ENCODE assay signal across 8 cellular contexts in genomic region chr2:218981390-218982311, GRCh38. TPM values are rescaled to one million over a fixed set of nuclear protein-coding genes. Genes with fewer than 3 reads are reported as not detected.
DNase-seq lines count a peak whose midpoint lies in the region; ATAC-seq, FAIRE-seq and TF ChIP-seq lines count a peak whose summit lies in the region.

No MANE protein-coding gene starts in this region.

- BruUV-seq in K562 (replicated peaks; lab: Mats Ljungman, UMichigan): no TSS peak

- DNase-seq in COLO668 (lab: John Stamatoyannopoulos, UW; ENCODE audit: unreplicated experiment): peak; percentile 85
- DNase-seq in MV-4-11 (lab: John Stamatoyannopoulos, UW): peak; percentile 70
- no peak for DNase-seq in K562 (ENCODE audit: extremely low read depth in 1 of 4, low spot score in 3 of 4)
- DNase-seq in mucosa of descending colon: peak in 2 of 3 donors; percentile 49 to 53
- DNase-seq in Ammon's horn (ENCODE audit: low spot score): no peak
- no peak for DNase-seq in RKO (ENCODE audit: low spot score)
- no peak for DNase-seq in urothelium cell line (ENCODE audit: low spot score)

- intact Hi-C loops in K562 (cut with micrococcal nuclease): no loop called here
- intact Hi-C loops in mucosa of descending colon (cut with DNase I, micrococcal nuclease): no loop called here

- H3K4me3 ChIP-seq in K562 (no peak overlapping the region), mucosa of descending colon (no peak overlapping the region)

- no peaks in the 10 kb centered on the region for H3K9me1 ChIP-seq in K562 (ENCODE audit: control insufficient read depth, insufficient read depth, low read length)

- TF ChIP-seq RAD21 in K562 (CRISPR knock-in tag; conservative IDR thresholded peaks at IDR 0.05 in 1 of 2, IDR thresholded peaks at IDR 0.05 in 1 of 2): no peak

- no peaks in the 10 kb centered on the region for H3K9me3 ChIP-seq in K562 (replicated peaks; ENCODE audit: control insufficient read depth, insufficient read depth, low read depth, low read length)
- no peaks in the 10 kb centered on the region for H3K9me3 ChIP-seq in mucosa of descending colon

- peaks cover 0 to 22% of the 10 kb centered on the region in 2 experiments; a peak in 2 of 5 replicates for H3K27me3 ChIP-seq in K562 (ENCODE audit: control insufficient read depth in 2 of 2, insufficient read depth in 2 of 2, low read length in 2 of 2)

- H2AFZ ChIP-seq in K562 (ENCODE audit: low read depth, low read length): no peak overlapping the region

- no peak for TF ChIP-seq POLR2A in K562 (conservative IDR thresholded peaks at IDR 0.05)

- H3K36me3 ChIP-seq in K562 (ENCODE audit: control insufficient read depth, insufficient read depth, low read length) (no peaks in the 10 kb centered on the region), mucosa of descending colon (ENCODE audit: low read depth) (no peaks in the 10 kb centered on the region)

- FAIRE-seq in K562 (lab: Jason Lieb, UNC): no peak
- FAIRE-seq in urothelium cell line (lab: Jason Lieb, UNC): no peak

- ATAC-seq in K562 (no peak), mucosa of descending colon (peak; percentile 62), GM21576 (IDR thresholded peaks at IDR 0.05; ENCODE audit: unreplicated experiment) (no peak)

- TF ChIP-seq CTCF in K562 (IDR thresholded peaks at IDR 0.05 in 2 of 3, conservative IDR thresholded peaks at IDR 0.05 in 1 of 3; ENCODE audit: insufficient read depth in 2 of 3, low read depth in 1 of 3, low read length in 3 of 3) (no peak), mucosa of descending colon (IDR thresholded peaks at IDR 0.05) (no peak)

- CTCF ChIA-PET in K562 (lab: Yijun Ruan, JAX; ENCODE audit: low intra/inter-chr PET ratio): interaction anchor here (0.6 kb wide), 1 partner anchor 793 kb away, joined by 4 read pairs; no protein-coding TSS in a partner anchor

- peaks cover 3 to 23% of the 10 kb centered on the region in 2 experiments; a peak in 3 of 5 replicates for H3K4me1 ChIP-seq in K562 (replicated peaks in 1 of 2; ENCODE audit: control insufficient read depth in 2 of 2, insufficient read depth in 2 of 2, low read length in 2 of 2)
- peaks cover 23% of the 10 kb centered on the region for H3K4me1 ChIP-seq in mucosa of descending colon (ENCODE audit: low read depth)

- in situ Hi-C loops in K562 (cut with MboI): no loop called here

- no peak overlapping the region for H3K27ac ChIP-seq in K562 (ENCODE audit: extremely low read depth, low read depth, low read length)

- H3K79me2 ChIP-seq in K562 (ENCODE audit: control insufficient read depth, insufficient read depth, low read length): no peaks in the 10 kb centered on the region

- TF ChIP-seq EP300 in K562 (IDR thresholded peaks at IDR 0.05; ENCODE audit: low read length): no peak

- POLR2A ChIA-PET in K562 (lab: Yijun Ruan, JAX): no interaction called here

- H3K9ac ChIP-seq in K562 (ENCODE audit: insufficient read depth in 1 of 2, low read depth in 2 of 2, low read length in 2 of 2): no peak overlapping the region

- H3K4me2 ChIP-seq in K562 (ENCODE audit: insufficient read depth, low read length): no peak overlapping the region

- WGBS in K562 (ENCODE audit: insufficient coverage, low coverage, missing lambda C conversion rate): 70% methylated on average over 9 of the region's 98 CpGs

- H4K20me1 ChIP-seq in K562 (replicated peaks; ENCODE audit: control insufficient read depth, insufficient read depth, low read length): no peaks in the 10 kb centered on the region

TF ChIP-seq in K562, 482 proteins besides CTCF, POLR2A, EP300 and RAD21 (continues in another document):
- TF ChIP-seq PHF21A (IDR thresholded peaks at IDR 0.05; ENCODE audit: borderline replicate concordance, low read depth): no peak

RNA-seq across cellular contexts. Expression of gene FEV, which starts 3.3 kb away (rescaled TPM):
- 0.51 TPM in 1 of 2 replicates, not detected in the other for total RNA-seq in K562 (2011; cell fraction: chromatin; rRNA removed; ENCODE audit: low replicate concordance)
- total RNA-seq in K562 (2011; cell fraction: nucleolus; rRNA removed): 0.17 TPM in 1 of 2 replicates, not detected in the other
- 0.38 TPM in 1 of 2 replicates, not detected in the other for total RNA-seq in K562 (2011; cell fraction: nucleoplasm; rRNA removed)
- total RNA-seq in K562 (2014; rRNA removed): 0.45 and 0.57 TPM in 2 replicates
- 0.29 TPM in 1 of 2 replicates, not detected in the other for total RNA-seq in K562 (2014; rRNA removed; fragmentation: Illumina TruSeq; extraction: Trizol)
- total RNA-seq in K562 (2015; rRNA removed; fragmentation: Illumina TruSeq; extraction: Trizol): 0.36 and 0.49 TPM in 2 replicates
- 1.6 and 2.4 TPM in 2 replicates for total RNA-seq in K562 (2021)
- polyA plus RNA-seq in K562 (2011; rRNA removed): 1.1 TPM in 2 replicates
- 1.0 and 5.2 TPM in 2 replicates for polyA plus RNA-seq in K562 (2011; cell fraction: cytosol; rRNA removed)
- polyA plus RNA-seq in K562 (2011; cell fraction: nucleus; rRNA removed): 1.5 and 5.2 TPM in 2 replicates
- polyA plus RNA-seq in K562 (2012): 5.2 and 7.5 TPM in 2 replicates
- 0.79 and 0.83 TPM in 2 replicates for polyA plus RNA-seq in K562 (2014; fragmentation: Illumina TruSeq; extraction: Trizol)
- under 1 TPM; 0.08 to 0.14 TPM for polyA plus RNA-seq in K562 (2014; fragmentation: Nextera tagmentation; extraction: Ambion mirVana)
- 0.78 and 1.7 TPM in 2 replicates for polyA plus RNA-seq in K562 (2014; rRNA removed)
- polyA minus RNA-seq in K562 (2011; rRNA and poly(A)+ RNA removed): 0.27 and 0.81 TPM in 2 replicates
- 2.3 and 4.0 TPM in 2 replicates for polyA minus RNA-seq in K562 (2011; cell fraction: cytosol; rRNA and poly(A)+ RNA removed)
- polyA minus RNA-seq in K562 (2011; cell fraction: nucleus; rRNA and poly(A)+ RNA removed): 0.33 and 0.94 TPM in 2 replicates
- total RNA-seq in mucosa of descending colon: 1 to 10 TPM in 2 of 3 donors, under 1 TPM in 1; 0.63 to 2.7 (median 1.8) TPM

RNA-seq across cellular contexts. Expression of gene CRYBA2, which starts 11.6 kb away (rescaled TPM):
- total RNA-seq in K562 (2011; cell fraction: chromatin; rRNA removed; ENCODE audit: low replicate concordance): 1.6 TPM in 1 of 2 replicates, not detected in the other
- 1.0 TPM in 1 of 2 replicates, not detected in the other for total RNA-seq in K562 (2011; cell fraction: nucleolus; rRNA removed)
- 0.81 TPM in 1 of 2 replicates, not detected in the other for total RNA-seq in K562 (2011; cell fraction: nucleoplasm; rRNA removed)
- total RNA-seq in K562 (2014; rRNA removed) (0.73 TPM in 1 of 2 replicates, not detected in the other), K562 (2014; rRNA removed; fragmentation: Illumina TruSeq; extraction: Trizol) (not detected in 2 replicates), K562 (2015; rRNA removed; fragmentation: Illumina TruSeq; extraction: Trizol) (0.72 and 0.75 TPM in 2 replicates), K562 (2021) (0.51 and 0.81 TPM in 2 replicates), mucosa of descending colon (1 to 10 TPM; 1.2 to 6.1 (median 5.0) TPM)
- polyA plus RNA-seq in K562 (2011; rRNA removed) (0.23 and 1.8 TPM in 2 replicates), K562 (2014; fragmentation: Illumina TruSeq; extraction: Trizol) (not detected in 2 replicates), K562 (2014; fragmentation: Nextera tagmentation; extraction: Ambion mirVana) (under 1 TPM in 1 of 2 experiments, not detected in 1; 0.11 TPM), K562 (2014; rRNA removed) (not detected in 2 replicates)
- polyA plus RNA-seq in K562 (2011; cell fraction: cytosol; rRNA removed): 0.62 and 9.2 TPM in 2 replicates
- 1.7 and 14.2 TPM in 2 replicates for polyA plus RNA-seq in K562 (2011; cell fraction: nucleus; rRNA removed)
- polyA plus RNA-seq in K562 (2012): 0.75 and 1.6 TPM in 2 replicates
- 0.91 TPM in 1 of 2 replicates, not detected in the other for polyA minus RNA-seq in K562 (2011; rRNA and poly(A)+ RNA removed)
- polyA minus RNA-seq in K562 (2011; cell fraction: cytosol; rRNA and poly(A)+ RNA removed): 2.6 TPM in 1 of 2 replicates, not detected in the other
- polyA minus RNA-seq in K562 (2011; cell fraction: nucleus; rRNA and poly(A)+ RNA removed): 0.67 TPM in 1 of 2 replicates, not detected in the other

RNA-seq across cellular contexts. Expression of gene CDK5R2, which starts 22.2 kb away (rescaled TPM):
- total RNA-seq in K562 (2011; cell fraction: chromatin; rRNA removed; ENCODE audit: low replicate concordance): 0.12 TPM in 1 of 2 replicates, not detected in the other
- not detected in 2 replicates for total RNA-seq in K562 (2011; cell fraction: nucleolus; rRNA removed)
- total RNA-seq in K562 (2011; cell fraction: nucleoplasm; rRNA removed): 0.22 and 0.38 TPM in 2 replicates
- total RNA-seq in K562 (2014; rRNA removed) (not detected in 2 replicates), K562 (2014; rRNA removed; fragmentation: Illumina TruSeq; extraction: Trizol) (not detected in 2 replicates), K562 (2015; rRNA removed; fragmentation: Illumina TruSeq; extraction: Trizol) (not detected in 2 replicates), K562 (2021) (0.09 TPM in 1 of 2 replicates, not detected in the other), mucosa of descending colon (1 to 10 TPM in 1 of 3 donors, under 1 TPM in 2; 0.38 to 1.4 (median 0.39) TPM)
- polyA plus RNA-seq in K562 (2011; rRNA removed) (not detected in 2 replicates), K562 (2014; fragmentation: Illumina TruSeq; extraction: Trizol) (not detected in 2 replicates), K562 (2014; fragmentation: Nextera tagmentation; extraction: Ambion mirVana) (not detected), K562 (2014; rRNA removed) (not detected in 2 replicates)
- 0.03 and 0.04 TPM in 2 replicates for polyA plus RNA-seq in K562 (2011; cell fraction: cytosol; rRNA removed)
- polyA plus RNA-seq in K562 (2011; cell fraction: nucleus; rRNA removed): 0.08 and 0.17 TPM in 2 replicates
- polyA plus RNA-seq in K562 (2012): 0.03 and 0.08 TPM in 2 replicates
- 0.09 and 0.11 TPM in 2 replicates for polyA minus RNA-seq in K562 (2011; rRNA and poly(A)+ RNA removed)
- polyA minus RNA-seq in K562 (2011; cell fraction: cytosol; rRNA and poly(A)+ RNA removed): not detected in 2 replicates
- 0.13 and 0.22 TPM in 2 replicates for polyA minus RNA-seq in K562 (2011; cell fraction: nucleus; rRNA and poly(A)+ RNA removed)

RNA-seq across cellular contexts. Expression of gene CFAP65, which starts 59.7 kb away (rescaled TPM):
- 0.25 TPM in 1 of 2 replicates, not detected in the other for total RNA-seq in K562 (2011; cell fraction: chromatin; rRNA removed; ENCODE audit: low replicate concordance)
- not detected in 2 replicates for total RNA-seq in K562 (2011; cell fraction: nucleolus; rRNA removed)
- total RNA-seq in K562 (2011; cell fraction: nucleoplasm; rRNA removed): not detected in 2 replicates
- total RNA-seq in K562 (2014; rRNA removed) (not detected in 2 replicates), K562 (2014; rRNA removed; fragmentation: Illumina TruSeq; extraction: Trizol) (not detected in 2 replicates), K562 (2015; rRNA removed; fragmentation: Illumina TruSeq; extraction: Trizol) (not detected in 2 replicates), K562 (2021) (not detected in 2 replicates), mucosa of descending colon (under 1 TPM; 0.09 to 0.46 (median 0.27) TPM)
- polyA plus RNA-seq in K562 (2011; rRNA removed) (not detected in 2 replicates), K562 (2014; fragmentation: Illumina TruSeq; extraction: Trizol) (not detected in 2 replicates), K562 (2014; fragmentation: Nextera tagmentation; extraction: Ambion mirVana) (not detected), K562 (2014; rRNA removed) (not detected in 2 replicates)
- not detected in 2 replicates for polyA plus RNA-seq in K562 (2011; cell fraction: cytosol; rRNA removed)
- not detected in 2 replicates for polyA plus RNA-seq in K562 (2011; cell fraction: nucleus; rRNA removed)
- 0.03 TPM in 1 of 2 replicates, not detected in the other for polyA plus RNA-seq in K562 (2012)
- not detected in 2 replicates for polyA minus RNA-seq in K562 (2011; rRNA and poly(A)+ RNA removed)
- not detected in 2 replicates for polyA minus RNA-seq in K562 (2011; cell fraction: cytosol; rRNA and poly(A)+ RNA removed)
- polyA minus RNA-seq in K562 (2011; cell fraction: nucleus; rRNA and poly(A)+ RNA removed): not detected in 2 replicates

Comparison
In these comparisons a context has a peak if more than half of its experiments do, and no peak if none do; other contexts are left out.
1. DNase-seq: peak in COLO668 (single experiment), MV-4-11 (single experiment) and mucosa of descending colon (2 of 3); none in K562 (0 of 4), Ammon's horn (single experiment), RKO (single experiment) and urothelium cell line (single experiment).